ENCODE assay signal across 19 cellular contexts in the genomic region with DNA sequence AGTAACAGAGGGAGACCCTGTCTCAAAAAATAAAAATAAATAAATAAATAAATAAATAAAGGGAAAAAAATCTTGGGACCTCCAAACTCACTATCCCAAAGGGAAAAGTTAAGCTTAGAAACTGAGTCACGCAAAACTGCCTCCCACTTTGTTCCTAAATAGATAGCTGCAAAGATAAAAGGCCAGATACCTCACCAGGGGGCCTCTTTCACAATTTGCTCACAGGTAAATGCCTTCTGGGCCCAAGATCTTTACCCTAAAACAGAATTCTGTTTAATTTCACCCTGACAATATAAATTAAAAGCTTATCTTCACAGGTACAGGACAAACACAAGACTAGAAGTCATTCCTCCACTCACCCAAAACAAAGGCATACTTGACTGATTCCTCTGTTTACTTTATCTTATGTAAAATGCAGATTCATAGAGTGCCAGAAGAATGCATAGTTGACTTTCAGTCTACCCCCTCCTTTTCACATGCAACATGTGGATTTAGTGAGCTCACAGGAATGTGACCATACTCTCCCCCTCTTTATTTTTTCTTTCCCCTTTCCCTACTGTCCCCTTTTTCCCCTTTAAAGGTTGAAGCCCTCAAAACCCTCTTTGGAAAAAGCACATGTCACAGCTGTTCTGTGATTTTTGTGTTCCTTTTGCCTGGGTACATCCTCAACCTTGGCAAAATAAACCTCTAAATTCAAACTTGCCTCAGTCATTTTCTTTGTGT. TPM values are rescaled to one million over a fixed set of nuclear protein-coding genes. Genes with fewer than 3 reads are reported as not detected.
A peak's percentile ranks its signal among the peaks of the same experiment; 100 is the strongest.
DNase-seq lines count a peak whose midpoint lies in the region; TF ChIP-seq lines count a peak whose summit lies in the region.
"Had no signal": no experiment of that assay in that cellular context is flagged by ENCODE, and none has a peak within 500 bp of the region (broad histone marks: within the 10 kb centered on the region; RNA-seq: fewer than 3 reads in every experiment).

No MANE protein-coding gene starts in this region.

- TF ChIP-seq CTCF in HEK293 (tag by site-specific recombination; IDR thresholded peaks at IDR 0.05) (no peak), choroid plexus epithelial cell (conservative IDR thresholded peaks at IDR 0.05; ENCODE audit: low read depth, low read length) (no peak)

- H3K27me3 Mint-ChIP-seq in activated naive CD8-positive, alpha-beta T cell treated with anti-CD3 and anti-CD28 coated beads for 36 hours, result no peaks in the 10 kb centered on the region
- H3K27me3 Mint-ChIP-seq: activated naive CD4-positive, alpha-beta T cell treated with anti-CD3 and anti-CD28 coated beads, Interleukin-2, amount 50 U/mL, for 24 hours had no signal

- no peak overlapping the region for H3K27ac ChIP-seq in HEK293 (ENCODE audit: extremely low read depth, low read depth, low read length)
- H3K27ac ChIP-seq: foreskin keratinocyte, right atrium auricular region had no signal

- peaks cover 4% of the 10 kb centered on the region; the same call in 1 of the 2 replicates for H3K4me1 ChIP-seq in HEK293 (ENCODE audit: control insufficient read depth, insufficient read depth, low read length)
- H3K4me1 ChIP-seq: foreskin keratinocyte, right atrium auricular region had no signal

- CTCF ChIA-PET in HEK293 (lab: Yijun Ruan, JAX), result interaction anchor here (0.7 to 1.4 kb wide), 2 partner anchors 52 to 68 kb away, joined by 3 read pairs; no protein-coding TSS in a partner anchor

- H3K27ac Mint-ChIP-seq in activated naive CD8-positive, alpha-beta T cell treated with anti-CD3 and anti-CD28 coated beads for 36 hours, result no peak overlapping the region
- H3K27ac Mint-ChIP-seq: activated naive CD4-positive, alpha-beta T cell treated with anti-CD3 and anti-CD28 coated beads, Interleukin-2, amount 50 U/mL, for 24 hours had no signal

- no peaks in the 10 kb centered on the region for H3K9me3 Mint-ChIP-seq in activated naive CD8-positive, alpha-beta T cell treated with anti-CD3 and anti-CD28 coated beads for 36 hours
- H3K9me3 Mint-ChIP-seq: activated naive CD4-positive, alpha-beta T cell treated with anti-CD3 and anti-CD28 coated beads, Interleukin-2, amount 50 U/mL, for 24 hours had no signal

- H3K4me3 Mint-ChIP-seq in activated naive CD8-positive, alpha-beta T cell treated with anti-CD3 and anti-CD28 coated beads for 36 hours, result no peak overlapping the region
- H3K4me3 Mint-ChIP-seq: activated naive CD4-positive, alpha-beta T cell treated with anti-CD3 and anti-CD28 coated beads, Interleukin-2, amount 50 U/mL, for 24 hours had no signal

- no peak overlapping the region for H3K4me3 ChIP-seq in HEK293 (ENCODE audit: low read depth, low read length)
- H3K4me3 ChIP-seq in choroid plexus epithelial cell (ENCODE audit: low read depth, low read length), result no peak overlapping the region
- H3K4me3 ChIP-seq: MG63, right atrium auricular region had no signal

- POLR2A ChIA-PET in HEK293 (lab: Yijun Ruan, JAX), result interaction anchor here (2.4 kb wide), 1 partner anchor 24 kb away, joined by 7 read pairs; a partner anchor contains a TSS

- H3K36me3 Mint-ChIP-seq in activated naive CD8-positive, alpha-beta T cell treated with anti-CD3 and anti-CD28 coated beads for 36 hours, result no peaks in the 10 kb centered on the region

- no peaks in the 10 kb centered on the region for H3K9me3 ChIP-seq in HEK293 (ENCODE audit: control insufficient read depth, insufficient read depth, low read depth, low read length)
- H3K9me3 ChIP-seq: MG63, right atrium auricular region, SK-N-SH had no signal

- H3K36me3 ChIP-seq in HEK293 (ENCODE audit: control insufficient read depth in 2 of 2, insufficient read depth in 1 of 2, low read length in 2 of 2), result no peaks in the 10 kb centered on the region; a peak in 1 of 3 replicates
- H3K36me3 ChIP-seq: MG63, right atrium auricular region had no signal

- DNase-seq in AG08395 (ENCODE audit: low spot score) (peak; percentile 2), choroid plexus epithelial cell (ENCODE audit: low read depth) (peak; percentile 35), left kidney (ENCODE audit: low read depth, low spot score) (peak; percentile 18), NCI-H510A (lab: John Stamatoyannopoulos, UW) (no peak), activated T-cell treated with anti-CD3 and anti-CD28 coated beads for 4 hours (no peak), HuH-7 (ENCODE audit: low spot score) (no peak)
- DNase-seq in activated naive CD8-positive, alpha-beta T cell treated with anti-CD3 and anti-CD28 coated beads for 36 hours, result no peak
- DNase-seq: activated CD4-positive, alpha-beta T cell treated with anti-CD3 and anti-CD28 coated beads, Interleukin-2, amount 50 U/mL, for 1 hour; activated T-cell treated with anti-CD3 and anti-CD28 coated beads, Interleukin-2, amount 50 U/mL, for 1 hour; effector memory CD4-positive, alpha-beta T cell; foreskin keratinocyte; HCEC 1CT; mesenchymal stem cell; MG63; NCI-H2081 treated with DMSO at 0.1 percent for 48 hours; SK-N-SH had no signal

- H3K4me1 Mint-ChIP-seq in activated naive CD8-positive, alpha-beta T cell treated with anti-CD3 and anti-CD28 coated beads for 36 hours, result peaks cover 1% of the 10 kb centered on the region

TF ChIP-seq in HEK293, 187 proteins besides CTCF, POLR2A, EP300 and RAD21 (continues in another document):
- TF ChIP-seq ZNF514 (tag by site-specific recombination; IDR thresholded peaks at IDR 0.05) (no peak), ZNF146 (tag by site-specific recombination; IDR thresholded peaks at IDR 0.05) (no peak), ZNF670 (tag by site-specific recombination; IDR thresholded peaks at IDR 0.05; ENCODE audit: low read depth) (no peak), ZNF248 (tag by site-specific recombination; IDR thresholded peaks at IDR 0.05) (no peak), SALL2 (tag by site-specific recombination; IDR thresholded peaks at IDR 0.05; ENCODE audit: borderline replicate concordance) (no peak), GLIS1 (tag by site-specific recombination; IDR thresholded peaks at IDR 0.05) (peak; percentile 32), ZNF623 (tag by site-specific recombination; IDR thresholded peaks at IDR 0.05) (no peak)
- TF ChIP-seq, protein P1, sequence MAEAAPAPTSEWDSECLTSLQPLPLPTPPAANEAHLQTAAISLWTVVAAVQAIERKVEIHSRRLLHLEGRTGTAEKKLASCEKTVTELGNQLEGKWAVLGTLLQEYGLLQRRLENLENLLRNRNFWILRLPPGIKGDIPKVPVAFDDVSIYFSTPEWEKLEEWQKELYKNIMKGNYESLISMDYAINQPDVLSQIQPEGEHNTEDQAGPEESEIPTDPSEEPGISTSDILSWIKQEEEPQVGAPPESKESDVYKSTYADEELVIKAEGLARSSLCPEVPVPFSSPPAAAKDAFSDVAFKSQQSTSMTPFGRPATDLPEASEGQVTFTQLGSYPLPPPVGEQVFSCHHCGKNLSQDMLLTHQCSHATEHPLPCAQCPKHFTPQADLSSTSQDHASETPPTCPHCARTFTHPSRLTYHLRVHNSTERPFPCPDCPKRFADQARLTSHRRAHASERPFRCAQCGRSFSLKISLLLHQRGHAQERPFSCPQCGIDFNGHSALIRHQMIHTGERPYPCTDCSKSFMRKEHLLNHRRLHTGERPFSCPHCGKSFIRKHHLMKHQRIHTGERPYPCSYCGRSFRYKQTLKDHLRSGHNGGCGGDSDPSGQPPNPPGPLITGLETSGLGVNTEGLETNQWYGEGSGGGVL (tag by site-specific recombination; IDR thresholded peaks at IDR 0.05), result peak; percentile 13; the same call in 1 of the 2 replicates
- TF ChIP-seq, protein P2, sequence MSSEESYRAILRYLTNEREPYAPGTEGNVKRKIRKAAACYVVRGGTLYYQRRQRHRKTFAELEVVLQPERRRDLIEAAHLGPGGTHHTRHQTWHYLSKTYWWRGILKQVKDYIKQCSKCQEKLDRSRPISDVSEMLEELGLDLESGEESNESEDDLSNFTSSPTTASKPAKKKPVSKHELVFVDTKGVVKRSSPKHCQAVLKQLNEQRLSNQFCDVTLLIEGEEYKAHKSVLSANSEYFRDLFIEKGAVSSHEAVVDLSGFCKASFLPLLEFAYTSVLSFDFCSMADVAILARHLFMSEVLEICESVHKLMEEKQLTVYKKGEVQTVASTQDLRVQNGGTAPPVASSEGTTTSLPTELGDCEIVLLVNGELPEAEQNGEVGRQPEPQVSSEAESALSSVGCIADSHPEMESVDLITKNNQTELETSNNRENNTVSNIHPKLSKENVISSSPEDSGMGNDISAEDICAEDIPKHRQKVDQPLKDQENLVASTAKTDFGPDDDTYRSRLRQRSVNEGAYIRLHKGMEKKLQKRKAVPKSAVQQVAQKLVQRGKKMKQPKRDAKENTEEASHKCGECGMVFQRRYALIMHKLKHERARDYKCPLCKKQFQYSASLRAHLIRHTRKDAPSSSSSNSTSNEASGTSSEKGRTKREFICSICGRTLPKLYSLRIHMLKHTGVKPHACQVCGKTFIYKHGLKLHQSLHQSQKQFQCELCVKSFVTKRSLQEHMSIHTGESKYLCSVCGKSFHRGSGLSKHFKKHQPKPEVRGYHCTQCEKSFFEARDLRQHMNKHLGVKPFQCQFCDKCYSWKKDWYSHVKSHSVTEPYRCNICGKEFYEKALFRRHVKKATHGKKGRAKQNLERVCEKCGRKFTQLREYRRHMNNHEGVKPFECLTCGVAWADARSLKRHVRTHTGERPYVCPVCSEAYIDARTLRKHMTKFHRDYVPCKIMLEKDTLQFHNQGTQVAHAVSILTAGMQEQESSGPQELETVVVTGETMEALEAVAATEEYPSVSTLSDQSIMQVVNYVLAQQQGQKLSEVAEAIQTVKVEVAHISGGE (tag by site-specific recombination; conservative IDR thresholded peaks at IDR 0.05; ENCODE audit: low read depth), result no peak
- TF ChIP-seq, protein P3, sequence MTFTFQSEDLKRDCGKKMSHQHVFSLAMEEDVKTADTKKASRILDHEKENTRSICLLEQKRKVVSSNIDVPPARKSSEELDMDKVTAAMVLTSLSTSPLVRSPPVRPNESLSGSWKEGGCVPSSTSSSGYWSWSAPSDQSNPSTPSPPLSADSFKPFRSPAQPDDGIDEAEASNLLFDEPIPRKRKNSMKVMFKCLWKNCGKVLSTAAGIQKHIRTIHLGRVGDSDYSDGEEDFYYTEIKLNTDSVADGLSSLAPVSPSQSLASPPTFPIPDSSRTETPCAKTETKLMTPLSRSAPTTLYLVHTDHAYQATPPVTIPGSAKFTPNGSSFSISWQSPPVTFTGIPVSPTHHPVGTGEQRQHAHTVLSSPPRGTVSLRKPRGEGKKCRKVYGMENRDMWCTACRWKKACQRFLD (tag by site-specific recombination; IDR thresholded peaks at IDR 0.05), result no peak

RNA-seq across cellular contexts. Expression of a gene that starts 23.4 kb away (rescaled TPM):
- 10 to 100 TPM; 23.4 TPM for total RNA-seq in activated naive CD8-positive, alpha-beta T cell treated with anti-CD3 and anti-CD28 coated beads for 36 hours

Comparison
In these comparisons a context has a peak if more than half of its experiments do, and no peak if none do; other contexts are left out.
1. DNase-seq: peak in AG08395 (single experiment), choroid plexus epithelial cell (single experiment) and left kidney (single experiment); none in activated naive CD8-positive, alpha-beta T cell treated with anti-CD3 and anti-CD28 coated beads for 36 hours (single experiment), NCI-H510A (single experiment), activated T-cell treated with anti-CD3 and anti-CD28 coated beads for 4 hours (single experiment) and HuH-7 (single experiment).